ENCODE assay signal across 23 cellular contexts in genomic region chr18:3577456-3577855, GRCh38.
"Had no signal": no experiment of that assay in that cellular context is flagged by ENCODE, and none has a peak within 500 bp of the region (broad histone marks: within the 10 kb centered on the region; RNA-seq: fewer than 3 reads in every experiment).

No MANE protein-coding gene starts in this region.

- ATAC-seq: activated T-cell treated with anti-CD3 and anti-CD28 coated beads, Interleukin-2, amount 50 U/mL, for 72 hours; body of pancreas; T-helper 17 cell had no signal

- H3K36me3 ChIP-seq: adrenal gland, ascending aorta, MG63 had no signal

- H3K4me3 ChIP-seq: adrenal gland, ascending aorta, body of pancreas, MG63 had no signal

- H3K4me2 ChIP-seq: KMS-11 had no signal

- DNase-seq: activated CD4-positive, alpha-beta memory T cell treated with anti-CD3 and anti-CD28 coated beads, Interleukin-2, amount 10 ng/mL, durations not matched to agents 7 days and 5 days; activated CD4-positive, alpha-beta T cell treated with anti-CD3 and anti-CD28 coated beads, Interleukin-2, amount 50 U/mL, for 1 hour; activated CD4-positive, CD25-positive, alpha-beta regulatory T cell; activated naive CD4-positive, alpha-beta T cell treated with anti-CD3 and anti-CD28 coated beads, Interleukin-2, amount 50 U/mL, for 16 hours; activated naive CD8-positive, alpha-beta T cell treated with anti-CD3 and anti-CD28 coated beads, Interleukin-2, amount 10 ng/mL, durations not matched to agents 7 days and 5 days; activated T-cell treated with anti-CD3 and anti-CD28 coated beads for 4 hours; activated T-cell treated with anti-CD3 and anti-CD28 coated beads, Interleukin-2, amount 50 U/mL, for 72 hours; adrenal gland; body of pancreas; central memory CD4-positive, alpha-beta T cell; MG63; NCI-H1105; NCI-H1436; NCI-H1694 treated with DMSO at 0.1 percent for 48 hours; NCI-H2029 treated with DMSO at 0.1 percent for 48 hours; NCI-H510A treated with DMSO at 0.1 percent for 48 hours; NCI-H69; NK-92 treated with Interleukin-12 subunit alpha and Interleukin-12 subunit beta, amount 100 ng/mL, for 24 hours; SIG-M5; T-helper 17 cell; T-helper 9 cell had no signal

- H3K27ac ChIP-seq: adrenal gland, ascending aorta, body of pancreas, KMS-11 had no signal

- H3K4me1 ChIP-seq: adrenal gland, ascending aorta, body of pancreas had no signal

- H3K9me3 ChIP-seq: adrenal gland, ascending aorta, body of pancreas, MG63 had no signal

- H3K9ac ChIP-seq: KMS-11 had no signal

- H3K27me3 ChIP-seq: adrenal gland, ascending aorta, body of pancreas, MG63 had no signal
